Comparison of ENCODE assay signal across 25 cellular contexts in genomic region chr9:86818636-86819035, GRCh38.
"Had no signal": no experiment of that assay in that cellular context is flagged by ENCODE, and none has a peak within 500 bp of the region (broad histone marks: within the 10 kb centered on the region; RNA-seq: fewer than 3 reads in every experiment).

No MANE protein-coding gene starts in this region.

- DNase-seq: naive B cell; naive thymus-derived CD8-positive, alpha-beta T cell; nephron progenitor cell; nucleus accumbens; pancreas; psoas muscle; right cardiac atrium; right lobe of liver; sigmoid colon; small intestine; stimulated activated CD4-positive, alpha-beta T cell treated with anti-CD3 and anti-CD28 coated beads, Interleukin-15, amount 100 ng/mL, for 24 hours; stimulated activated CD4-positive, alpha-beta T cell treated with anti-CD3 and anti-CD28 coated beads, Interleukin-2, amount 100 ng/mL, for 24 hours; stimulated activated CD4-positive, alpha-beta T cell treated with anti-CD3 and anti-CD28 coated beads, Interleukin-2, amount 100 ng/mL, for 48 hours; stimulated activated CD4-positive, alpha-beta T cell treated with anti-CD3 and anti-CD28 coated beads, Interleukin-4, amount 100 ng/mL, for 24 hours; stimulated activated naive CD4-positive, alpha-beta T cell; stimulated activated naive CD8-positive, alpha-beta T cell treated with anti-CD3 and anti-CD28 coated beads, Interleukin-15, amount 100 ng/mL, for 72 hours; stimulated activated naive CD8-positive, alpha-beta T cell treated with anti-CD3 and anti-CD28 coated beads, Interleukin-15, Interleukin-2, amounts not matched to agents 100 U/mL and 50 U/mL, for 24 hours; substantia nigra; testis; tibial artery; transverse colon; upper lobe of right lung; uterus had no signal

- H3K9me3 ChIP-seq: neutrophil, pancreas, psoas muscle, right lobe of liver, suprapubic skin, testis, tibial artery, transverse colon, uterus had no signal

- H3K27ac ChIP-seq: neutrophil, pancreas, psoas muscle, right lobe of liver, sigmoid colon, suprapubic skin, testis, tibial artery, transverse colon, upper lobe of right lung, uterus had no signal

- H3K4me3 ChIP-seq: pancreas, psoas muscle, right lobe of liver, sigmoid colon, suprapubic skin, testis, tibial artery, transverse colon, upper lobe of right lung, uterus had no signal

- H3K4me1 ChIP-seq: pancreas, psoas muscle, right lobe of liver, sigmoid colon, suprapubic skin, tibial artery, transverse colon, upper lobe of right lung had no signal

- H3K27me3 ChIP-seq: neutrophil, pancreas, right lobe of liver, sigmoid colon, suprapubic skin, testis, tibial artery, transverse colon, uterus had no signal

- H3K36me3 ChIP-seq: neutrophil, pancreas, right lobe of liver, sigmoid colon, suprapubic skin, tibial artery, transverse colon, upper lobe of right lung, uterus had no signal
